Comparison of ENCODE assay signal across 24 cellular contexts in the genomic region with DNA sequence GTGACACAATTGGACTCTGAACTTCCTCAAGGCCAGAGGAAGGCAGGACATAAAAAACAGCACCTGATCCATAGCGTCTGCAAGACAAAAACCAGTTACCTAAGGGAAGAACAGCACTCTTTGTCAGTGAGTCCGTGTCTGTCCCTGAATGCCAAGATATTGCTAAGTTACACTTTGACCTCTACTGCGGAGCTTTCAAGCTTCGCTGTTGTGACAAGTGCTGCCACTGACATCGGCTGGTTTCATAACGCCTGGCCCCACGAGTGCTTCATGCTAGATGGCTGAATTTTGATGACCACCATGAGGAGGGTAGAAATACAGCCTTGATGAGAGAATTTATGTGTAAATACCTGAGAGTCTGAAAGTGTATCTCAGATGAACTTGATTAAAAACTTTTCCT.
"Had no signal": no experiment of that assay in that cellular context is flagged by ENCODE, and none has a peak within 500 bp of the region (broad histone marks: within the 10 kb centered on the region; RNA-seq: fewer than 3 reads in every experiment).

No MANE protein-coding gene starts in this region.

- H3K36me3 ChIP-seq: brain microvascular endothelial cell, cardiac muscle cell, Peyer's patch, SJCRH30 had no signal

- H3K4me1 ChIP-seq: Peyer's patch, SJCRH30 had no signal

- H3K9me3 ChIP-seq: Peyer's patch, SK-N-SH had no signal

- H3K4me3 ChIP-seq: cardiac muscle cell, Peyer's patch, SJCRH30 had no signal

- H3K27me3 ChIP-seq: brain microvascular endothelial cell, cardiac muscle cell, Peyer's patch had no signal

- ATAC-seq: activated CD4-positive, alpha-beta T cell treated with anti-CD3 and anti-CD28 coated beads for 36 hours; activated CD8-positive, alpha-beta T cell treated with anti-CD3 and anti-CD28 coated beads for 36 hours; activated T-cell treated with anti-CD3 and anti-CD28 coated beads, Interleukin-2, amount 50 U/mL, for 72 hours had no signal

- H3K27ac ChIP-seq: brain microvascular endothelial cell, cardiac muscle cell, Peyer's patch, RWPE1, SJCRH30, VCaP had no signal

- DNase-seq: activated CD4-positive, alpha-beta T cell treated with anti-CD3 and anti-CD28 coated beads for 36 hours; activated CD4-positive, alpha-beta T cell treated with anti-CD3 and anti-CD28 coated beads, Interleukin-2, amount 50 U/mL, for 1 hour; activated CD8-positive, alpha-beta memory T cell treated with anti-CD3 and anti-CD28 coated beads, Interleukin-2, amount 50 U/mL, for 4 hours; activated CD8-positive, alpha-beta T cell treated with anti-CD3 and anti-CD28 coated beads for 36 hours; activated gamma-delta T cell treated with Interleukin-2 at 50 U/mL for 16 hours; activated naive CD4-positive, alpha-beta T cell treated with anti-CD3 and anti-CD28 coated beads, Interleukin-2, amount 10 ng/mL, durations not matched to agents 7 days and 5 days; activated naive CD8-positive, alpha-beta T cell treated with anti-CD3 and anti-CD28 coated beads for 36 hours; activated T-cell treated with anti-CD3 and anti-CD28 coated beads, Interleukin-2, amount 50 U/mL, for 72 hours; brain microvascular endothelial cell; Kasumi-1; NCI-H1105 treated with DMSO at 0.1 percent for 48 hours; NCI-H1436 treated with DMSO at 0.1 percent for 48 hours; NCI-H187; NCI-H2081; NCI-H446; NCI-H524; Peyer's patch; Right ventricle myocardium superior; SJCRH30; SK-N-SH; T-helper 1 cell had no signal
